ENCODE assay signal across 8 cellular contexts in the genomic region with DNA sequence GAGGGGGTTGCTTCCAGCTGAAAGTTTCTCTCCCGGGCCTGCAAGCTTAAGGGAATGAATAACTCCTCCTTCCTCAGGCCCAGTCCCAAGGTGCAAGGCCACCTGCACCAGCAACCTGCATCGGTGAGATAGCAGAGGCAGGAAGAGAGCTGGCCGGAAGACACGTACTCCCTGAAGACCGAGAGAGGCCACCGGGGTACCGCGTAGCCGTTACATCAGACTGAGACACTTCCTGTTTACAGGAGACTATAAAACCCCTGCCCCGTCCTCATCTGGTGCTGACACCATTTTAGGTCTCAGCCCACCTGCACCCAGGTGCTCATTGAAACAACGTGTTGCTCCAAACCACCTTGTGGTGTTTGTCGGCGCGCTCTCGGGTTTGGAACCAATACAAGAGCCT. TPM values are rescaled to one million over a fixed set of nuclear protein-coding genes. Genes with fewer than 3 reads are reported as not detected.
DNase-seq lines count a peak whose midpoint lies in the region; ATAC-seq and TF ChIP-seq lines count a peak whose summit lies in the region.
"Had no signal": no experiment of that assay in that cellular context is flagged by ENCODE, and none has a peak within 500 bp of the region (broad histone marks: within the 10 kb centered on the region; RNA-seq: fewer than 3 reads in every experiment).

No MANE protein-coding gene starts in this region.

- DNase-seq in GM23338 (ENCODE audit: low spot score) (peak; percentile 23), T follicular helper cell (ENCODE audit: low read depth) (peak; percentile 5), cortex of kidney (lab: John Stamatoyannopoulos, UW) (no peak), pons (ENCODE audit: low spot score) (no peak)
- no peak for DNase-seq in activated T-helper 1 cell treated with anti-CD3 and anti-CD28 coated beads, Interleukin-12 subunit alpha, Interleukin-12 subunit beta, Interleukin-2, Interleukin-4 antibody, amounts not matched to agents 30 ng/mL and 10 ng/mL and 1 ng/mL, durations not matched to agents 14 hours and 24 hours and 36 hours (ENCODE audit: low spot score)
- DNase-seq in naive thymus-derived CD8-positive, alpha-beta T cell, result peak in 7 of 10 donors; percentile 2 to 64 (median 48)
- DNase-seq in NK-92 treated with Interleukin-12 subunit alpha and Interleukin-12 subunit beta, amount 100 ng/mL, for 24 hours (lab: John Stamatoyannopoulos, UW), result no peak

- peaks cover 5% of the 10 kb centered on the region for H3K27me3 Mint-ChIP-seq in GM23338 (ENCODE audit: insufficient read depth, low read depth, poor library complexity)
- H3K27me3 Mint-ChIP-seq in activated T-helper 1 cell treated with anti-CD3 and anti-CD28 coated beads, Interleukin-12 subunit alpha, Interleukin-12 subunit beta, Interleukin-2, Interleukin-4 antibody, amounts not matched to agents 30 ng/mL and 10 ng/mL and 1 ng/mL, durations not matched to agents 14 hours and 24 hours and 36 hours (ENCODE audit: insufficient read depth), result peaks cover 5% of the 10 kb centered on the region
- H3K27me3 Mint-ChIP-seq in naive thymus-derived CD8-positive, alpha-beta T cell, result peaks cover 4 to 12% (median 9%) of the 10 kb centered on the region in 5 donors

- no peaks in the 10 kb centered on the region for H3K9me2 ChIP-seq in GM23338 (ENCODE audit: insufficient read depth)

- no peak for TF ChIP-seq CTCF in GM23338 (conservative IDR thresholded peaks at IDR 0.05; ENCODE audit: low read depth in 2 of 2)

- no peak overlapping the region for H3K27ac Mint-ChIP-seq in GM23338
- H3K27ac Mint-ChIP-seq in activated T-helper 1 cell treated with anti-CD3 and anti-CD28 coated beads, Interleukin-12 subunit alpha, Interleukin-12 subunit beta, Interleukin-2, Interleukin-4 antibody, amounts not matched to agents 30 ng/mL and 10 ng/mL and 1 ng/mL, durations not matched to agents 14 hours and 24 hours and 36 hours, result peak overlapping the region; percentile 25
- peak overlapping the region in 6 of 10 donors; percentile 46 to 80 (median 56) for H3K27ac Mint-ChIP-seq in naive thymus-derived CD8-positive, alpha-beta T cell

- no peaks in the 10 kb centered on the region for H4K20me1 ChIP-seq in GM23338 (replicated peaks; ENCODE audit: insufficient read depth)

- no peaks in the 10 kb centered on the region for H3K36me3 Mint-ChIP-seq in GM23338 (ENCODE audit: low read depth)
- peaks cover 2% of the 10 kb centered on the region for H3K36me3 Mint-ChIP-seq in activated T-helper 1 cell treated with anti-CD3 and anti-CD28 coated beads, Interleukin-12 subunit alpha, Interleukin-12 subunit beta, Interleukin-2, Interleukin-4 antibody, amounts not matched to agents 30 ng/mL and 10 ng/mL and 1 ng/mL, durations not matched to agents 14 hours and 24 hours and 36 hours (ENCODE audit: low read depth)
- H3K36me3 Mint-ChIP-seq in naive thymus-derived CD8-positive, alpha-beta T cell, result no peaks in the 10 kb centered on the region

- peak overlapping the region; percentile 89; the same call in 1 of the 2 replicates for H2AFZ ChIP-seq in GM23338

- no peaks in the 10 kb centered on the region for H3F3A ChIP-seq in GM23338 (replicated peaks; ENCODE audit: low read depth)

- no peaks in the 10 kb centered on the region for H3K27me3 ChIP-seq in GM23338 (ENCODE audit: insufficient read depth)

- H3K4me1 Mint-ChIP-seq in GM23338, result peaks cover 4% of the 10 kb centered on the region
- peaks cover 36% of the 10 kb centered on the region for H3K4me1 Mint-ChIP-seq in activated T-helper 1 cell treated with anti-CD3 and anti-CD28 coated beads, Interleukin-12 subunit alpha, Interleukin-12 subunit beta, Interleukin-2, Interleukin-4 antibody, amounts not matched to agents 30 ng/mL and 10 ng/mL and 1 ng/mL, durations not matched to agents 14 hours and 24 hours and 36 hours (ENCODE audit: low read depth)
- H3K4me1 Mint-ChIP-seq in naive thymus-derived CD8-positive, alpha-beta T cell, result peaks cover 6 to 31% (median 21%) of the 10 kb centered on the region in 4 donors

- H3K4me2 ChIP-seq in GM23338, result no peak overlapping the region

- intact Hi-C loops in activated T-helper 1 cell treated with anti-CD3 and anti-CD28 coated beads, Interleukin-12 subunit alpha, Interleukin-12 subunit beta, Interleukin-2, Interleukin-4 antibody, amounts not matched to agents 30 ng/mL and 10 ng/mL and 1 ng/mL, durations not matched to agents 14 hours and 24 hours and 36 hours (cut with micrococcal nuclease), result no loop called here

- POLR2A ChIA-PET in naive thymus-derived CD8-positive, alpha-beta T cell (lab: Charles Lee), result no interaction called here

- H3K4me3 ChIP-seq in GM23338, result no peak overlapping the region
- H3K4me3 ChIP-seq: thoracic aorta had no signal

- ATAC-seq in GM23338, result no peak
- peak; percentile 25 to 82 for ATAC-seq in naive thymus-derived CD8-positive, alpha-beta T cell

- no peaks in the 10 kb centered on the region for H3K36me3 ChIP-seq in GM23338 (ENCODE audit: insufficient read depth)
- H3K36me3 ChIP-seq: thoracic aorta had no signal

- H3K9me3 Mint-ChIP-seq in GM23338, result no peaks in the 10 kb centered on the region; the same call in 2 of the 3 replicates
- no peaks in the 10 kb centered on the region for H3K9me3 Mint-ChIP-seq in activated T-helper 1 cell treated with anti-CD3 and anti-CD28 coated beads, Interleukin-12 subunit alpha, Interleukin-12 subunit beta, Interleukin-2, Interleukin-4 antibody, amounts not matched to agents 30 ng/mL and 10 ng/mL and 1 ng/mL, durations not matched to agents 14 hours and 24 hours and 36 hours
- no peaks in the 10 kb centered on the region for H3K9me3 Mint-ChIP-seq in naive thymus-derived CD8-positive, alpha-beta T cell

- H3K79me2 ChIP-seq in GM23338 (replicated peaks; ENCODE audit: insufficient read depth), result no peaks in the 10 kb centered on the region

- 0 out of 2 replicates have a peak, but pooled peaks cover 1% of the 10 kb centered on the region for H3K4me1 ChIP-seq in GM23338 (ENCODE audit: insufficient read depth)

- H3K4me3 Mint-ChIP-seq in GM23338, result no peak overlapping the region
- H3K4me3 Mint-ChIP-seq in activated T-helper 1 cell treated with anti-CD3 and anti-CD28 coated beads, Interleukin-12 subunit alpha, Interleukin-12 subunit beta, Interleukin-2, Interleukin-4 antibody, amounts not matched to agents 30 ng/mL and 10 ng/mL and 1 ng/mL, durations not matched to agents 14 hours and 24 hours and 36 hours, result no peak overlapping the region
- H3K4me3 Mint-ChIP-seq in naive thymus-derived CD8-positive, alpha-beta T cell, result peak overlapping the region in 4 of 10 donors; percentile 20 to 54 (median 45)

- H3K27ac ChIP-seq in GM23338 (ENCODE audit: low read depth), result no peak overlapping the region
- H3K27ac ChIP-seq: thoracic aorta had no signal

TF ChIP-seq in GM23338, 12 proteins besides CTCF, POLR2A, EP300 and RAD21 (continues in another document):
- TF ChIP-seq ZNF114 (CRISPR knock-in tag; IDR thresholded peaks at IDR 0.05) (no peak), ZNF331 (CRISPR knock-in tag; IDR thresholded peaks at IDR 0.05; ENCODE audit: low read depth) (no peak), CREB1 (CRISPR knock-in tag; IDR thresholded peaks at IDR 0.05; ENCODE audit: low read depth) (no peak)
- TF ChIP-seq, protein P1, sequence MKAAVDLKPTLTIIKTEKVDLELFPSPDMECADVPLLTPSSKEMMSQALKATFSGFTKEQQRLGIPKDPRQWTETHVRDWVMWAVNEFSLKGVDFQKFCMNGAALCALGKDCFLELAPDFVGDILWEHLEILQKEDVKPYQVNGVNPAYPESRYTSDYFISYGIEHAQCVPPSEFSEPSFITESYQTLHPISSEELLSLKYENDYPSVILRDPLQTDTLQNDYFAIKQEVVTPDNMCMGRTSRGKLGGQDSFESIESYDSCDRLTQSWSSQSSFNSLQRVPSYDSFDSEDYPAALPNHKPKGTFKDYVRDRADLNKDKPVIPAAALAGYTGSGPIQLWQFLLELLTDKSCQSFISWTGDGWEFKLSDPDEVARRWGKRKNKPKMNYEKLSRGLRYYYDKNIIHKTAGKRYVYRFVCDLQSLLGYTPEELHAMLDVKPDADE (IDR thresholded peaks at IDR 0.05), result no peak
- TF ChIP-seq, protein P2, sequence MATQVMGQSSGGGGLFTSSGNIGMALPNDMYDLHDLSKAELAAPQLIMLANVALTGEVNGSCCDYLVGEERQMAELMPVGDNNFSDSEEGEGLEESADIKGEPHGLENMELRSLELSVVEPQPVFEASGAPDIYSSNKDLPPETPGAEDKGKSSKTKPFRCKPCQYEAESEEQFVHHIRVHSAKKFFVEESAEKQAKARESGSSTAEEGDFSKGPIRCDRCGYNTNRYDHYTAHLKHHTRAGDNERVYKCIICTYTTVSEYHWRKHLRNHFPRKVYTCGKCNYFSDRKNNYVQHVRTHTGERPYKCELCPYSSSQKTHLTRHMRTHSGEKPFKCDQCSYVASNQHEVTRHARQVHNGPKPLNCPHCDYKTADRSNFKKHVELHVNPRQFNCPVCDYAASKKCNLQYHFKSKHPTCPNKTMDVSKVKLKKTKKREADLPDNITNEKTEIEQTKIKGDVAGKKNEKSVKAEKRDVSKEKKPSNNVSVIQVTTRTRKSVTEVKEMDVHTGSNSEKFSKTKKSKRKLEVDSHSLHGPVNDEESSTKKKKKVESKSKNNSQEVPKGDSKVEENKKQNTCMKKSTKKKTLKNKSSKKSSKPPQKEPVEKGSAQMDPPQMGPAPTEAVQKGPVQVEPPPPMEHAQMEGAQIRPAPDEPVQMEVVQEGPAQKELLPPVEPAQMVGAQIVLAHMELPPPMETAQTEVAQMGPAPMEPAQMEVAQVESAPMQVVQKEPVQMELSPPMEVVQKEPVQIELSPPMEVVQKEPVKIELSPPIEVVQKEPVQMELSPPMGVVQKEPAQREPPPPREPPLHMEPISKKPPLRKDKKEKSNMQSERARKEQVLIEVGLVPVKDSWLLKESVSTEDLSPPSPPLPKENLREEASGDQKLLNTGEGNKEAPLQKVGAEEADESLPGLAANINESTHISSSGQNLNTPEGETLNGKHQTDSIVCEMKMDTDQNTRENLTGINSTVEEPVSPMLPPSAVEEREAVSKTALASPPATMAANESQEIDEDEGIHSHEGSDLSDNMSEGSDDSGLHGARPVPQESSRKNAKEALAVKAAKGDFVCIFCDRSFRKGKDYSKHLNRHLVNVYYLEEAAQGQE (IDR thresholded peaks at IDR 0.05; ENCODE audit: unreplicated experiment), result no peak

RNA-seq across cellular contexts. Expression of a gene that starts 25.1 kb away (rescaled TPM):
- 17.9 and 18.3 TPM in 2 replicates for total RNA-seq in GM23338 (2014; rRNA removed; shearing (Covaris generic))
- polyA plus RNA-seq in GM23338 (2016; fragmentation: Nextera tagmentation; extraction: Ambion mirVana), result 10.3 and 13.0 TPM in 2 replicates
- total RNA-seq in activated T-helper 1 cell treated with anti-CD3 and anti-CD28 coated beads, Interleukin-12 subunit alpha, Interleukin-12 subunit beta, Interleukin-2, Interleukin-4 antibody, amounts not matched to agents 30 ng/mL and 10 ng/mL and 1 ng/mL, durations not matched to agents 14 hours and 24 hours and 36 hours, result 44.7 and 49.3 TPM in 2 replicates
- 10 to 100 TPM; 54.5 to 56.6 TPM for total RNA-seq in naive thymus-derived CD8-positive, alpha-beta T cell
- 10 to 100 TPM; 57.9 to 72.3 (median 67.8) TPM for polyA plus RNA-seq in naive thymus-derived CD8-positive, alpha-beta T cell

Comparison
In these comparisons a context has a peak if more than half of its experiments do, and no peak if none do; other contexts are left out.
1. DNase-seq: peak in GM23338 (single experiment), T follicular helper cell (single experiment) and naive thymus-derived CD8-positive, alpha-beta T cell (7 of 10); none in activated T-helper 1 cell treated with anti-CD3 and anti-CD28 coated beads, Interleukin-12 subunit alpha, Interleukin-12 subunit beta, Interleukin-2, Interleukin-4 antibody, amounts not matched to agents 30 ng/mL and 10 ng/mL and 1 ng/mL, durations not matched to agents 14 hours and 24 hours and 36 hours (single experiment), NK-92 treated with Interleukin-12 subunit alpha and Interleukin-12 subunit beta, amount 100 ng/mL, for 24 hours (single experiment), cortex of kidney (single experiment) and pons (single experiment).